Comparison of ENCODE assay signal across 21 cellular contexts in genomic region chr7:71311576-71311975, GRCh38.
"Had no signal": no experiment of that assay in that cellular context is flagged by ENCODE, and none has a peak within 500 bp of the region (broad histone marks: within the 10 kb centered on the region; RNA-seq: fewer than 3 reads in every experiment).

No MANE protein-coding gene starts in this region.

- H3K4me3 ChIP-seq: breast epithelium, lower lobe of right lung, thyroid gland had no signal

- H3K27ac ChIP-seq: breast epithelium, epithelial cell of prostate, lower lobe of right lung, thyroid gland, WERI-Rb-1 had no signal

- H3K4me1 Mint-ChIP-seq: activated naive CD4-positive, alpha-beta T cell treated with anti-CD3 and anti-CD28 coated beads, Interleukin-2, amount 50 U/mL, for 24 hours; naive thymus-derived CD8-positive, alpha-beta T cell had no signal

- FAIRE-seq: kidney, TTC549 had no signal

- H3K27ac Mint-ChIP-seq: activated CD8-positive, alpha-beta T cell treated with anti-CD3 and anti-CD28 coated beads, Interleukin-2, amount 10 ng/mL, durations not matched to agents 7 days and 5 days; activated naive CD4-positive, alpha-beta T cell treated with anti-CD3 and anti-CD28 coated beads, Interleukin-2, amount 50 U/mL, for 24 hours; progenitor cell of endocrine pancreas; T-helper 2 cell treated with Interferon-gamma antibody and Interleukin-4, amounts not matched to agents 5 μg/mL and 100 μg/mL, for 36 hours had no signal

- H3K4me1 ChIP-seq: breast epithelium, lower lobe of right lung had no signal

- DNase-seq: activated CD4-positive, alpha-beta T cell treated with anti-CD3 and anti-CD28 coated beads, Interleukin-2, amount 50 U/mL, for 1 hour; activated CD4-positive, CD25-positive, alpha-beta regulatory T cell treated with anti-CD3 and anti-CD28 coated beads, Interleukin-2, amount 50 U/mL, for 72 hours; activated CD8-positive, alpha-beta T cell treated with anti-CD3 and anti-CD28 coated beads, Interleukin-2, amount 10 ng/mL, durations not matched to agents 7 days and 5 days; activated gamma-delta T cell treated with Interleukin-2 at 50 U/mL for 16 hours; activated T-cell treated with anti-CD3 and anti-CD28 coated beads, Interleukin-2, amount 50 U/mL, for 1 hour; cerebellar nuclear complex; cortex of kidney; kidney; lower lobe of right lung; naive thymus-derived CD8-positive, alpha-beta T cell; retina; stimulated activated CD4-positive, alpha-beta T cell treated with anti-CD3 and anti-CD28 coated beads, Interleukin-4, amount 100 ng/mL, for 1 hour; stimulated activated naive CD4-positive, alpha-beta T cell treated with Interleukin-2 at 50 U/mL for 16 hours; thyroid gland; WERI-Rb-1 had no signal

- H3K4me3 Mint-ChIP-seq: activated CD8-positive, alpha-beta T cell treated with anti-CD3 and anti-CD28 coated beads, Interleukin-2, amount 10 ng/mL, durations not matched to agents 7 days and 5 days; activated naive CD4-positive, alpha-beta T cell treated with anti-CD3 and anti-CD28 coated beads, Interleukin-2, amount 50 U/mL, for 24 hours; naive thymus-derived CD8-positive, alpha-beta T cell; T-helper 2 cell treated with Interferon-gamma antibody and Interleukin-4, amounts not matched to agents 5 μg/mL and 100 μg/mL, for 36 hours had no signal

- ATAC-seq: activated CD8-positive, alpha-beta T cell treated with anti-CD3 and anti-CD28 coated beads, Interleukin-2, amount 10 ng/mL, durations not matched to agents 7 days and 5 days; lower lobe of right lung; naive thymus-derived CD8-positive, alpha-beta T cell had no signal

- H3K9me3 ChIP-seq: thyroid gland had no signal

- H3K27me3 ChIP-seq: breast epithelium, thyroid gland had no signal

- H3K27me3 Mint-ChIP-seq: activated naive CD4-positive, alpha-beta T cell treated with anti-CD3 and anti-CD28 coated beads, Interleukin-2, amount 50 U/mL, for 24 hours; progenitor cell of endocrine pancreas had no signal

- H3K36me3 ChIP-seq: breast epithelium, lower lobe of right lung, thyroid gland, WERI-Rb-1 had no signal

- H3K36me3 Mint-ChIP-seq: activated naive CD4-positive, alpha-beta T cell treated with anti-CD3 and anti-CD28 coated beads, Interleukin-2, amount 50 U/mL, for 24 hours had no signal
